8 cellular contexts compared by ENCODE assay signal in genomic region chr15:58440181-58440910, GRCh38. TPM values are rescaled to one million over a fixed set of nuclear protein-coding genes. Genes with fewer than 3 reads are reported as not detected.
DNase-seq lines count a peak whose midpoint lies in the region; ATAC-seq and TF ChIP-seq lines count a peak whose summit lies in the region.

No MANE protein-coding gene starts in this region.

- peak overlapping the region in 1 of 3 donors; percentile 3 for H3K4me3 ChIP-seq in skeletal muscle tissue (ENCODE audit: low read length in 3 of 3)

- no peak for ATAC-seq in activated naive CD8-positive, alpha-beta T cell treated with anti-CD3 and anti-CD28 coated beads, Interleukin-2, amount 50 U/mL, for 24 hours
- ATAC-seq in left cardiac atrium (peak; percentile 71 to 87), GM21526 (IDR thresholded peaks at IDR 0.05; ENCODE audit: low FRiP score, unreplicated experiment) (no peak), GM21390 (IDR thresholded peaks at IDR 0.05; ENCODE audit: unreplicated experiment) (no peak), GM21515 (IDR thresholded peaks at IDR 0.05; ENCODE audit: unreplicated experiment) (no peak)

- no peaks in the 10 kb centered on the region for H3K9me3 Mint-ChIP-seq in HFFc6
- no peaks in the 10 kb centered on the region for H3K9me3 Mint-ChIP-seq in activated naive CD8-positive, alpha-beta T cell treated with anti-CD3 and anti-CD28 coated beads, Interleukin-2, amount 50 U/mL, for 24 hours

- DNase-seq in HFFc6 (peak; percentile 41), left cardiac atrium (no peak)
- DNase-seq in activated naive CD8-positive, alpha-beta T cell treated with anti-CD3 and anti-CD28 coated beads, Interleukin-2, amount 50 U/mL, for 24 hours = no peak
- DNase-seq in activated CD4-positive, CD25-positive, alpha-beta regulatory T cell (lab: John Stamatoyannopoulos, UW) = no peak

- no peaks in the 10 kb centered on the region for H3K27me3 ChIP-seq in skeletal muscle tissue (ENCODE audit: control insufficient read depth in 3 of 3, insufficient read depth in 3 of 3, low read length in 3 of 3)

- no peaks in the 10 kb centered on the region for H3K36me3 Mint-ChIP-seq in HFFc6 (ENCODE audit: low read depth)
- H3K36me3 Mint-ChIP-seq in activated naive CD8-positive, alpha-beta T cell treated with anti-CD3 and anti-CD28 coated beads, Interleukin-2, amount 50 U/mL, for 24 hours (ENCODE audit: low read depth) = no peaks in the 10 kb centered on the region

- H3K4me1 ChIP-seq in skeletal muscle tissue (ENCODE audit: control insufficient read depth in 3 of 3, insufficient read depth in 3 of 3, low read length in 3 of 3) = peaks cover 22 to 24% (median 23%) of the 10 kb centered on the region in 3 donors

- peak overlapping the region; percentile 63 for H3K4me3 Mint-ChIP-seq in HFFc6
- no peak overlapping the region for H3K4me3 Mint-ChIP-seq in activated naive CD8-positive, alpha-beta T cell treated with anti-CD3 and anti-CD28 coated beads, Interleukin-2, amount 50 U/mL, for 24 hours

- no peak for TF ChIP-seq CTCF in HFFc6 (IDR thresholded peaks at IDR 0.05)

- H3K27ac Mint-ChIP-seq in HFFc6 = peak overlapping the region; percentile 81
- peak overlapping the region; percentile 70 for H3K27ac Mint-ChIP-seq in activated naive CD8-positive, alpha-beta T cell treated with anti-CD3 and anti-CD28 coated beads, Interleukin-2, amount 50 U/mL, for 24 hours

- H3K27ac ChIP-seq in skeletal muscle tissue (ENCODE audit: low read depth, low read length) = peak overlapping the region; percentile 63

- peaks cover 3% of the 10 kb centered on the region for H3K27me3 Mint-ChIP-seq in HFFc6 (ENCODE audit: insufficient read depth)
- H3K27me3 Mint-ChIP-seq in activated naive CD8-positive, alpha-beta T cell treated with anti-CD3 and anti-CD28 coated beads, Interleukin-2, amount 50 U/mL, for 24 hours = no peaks in the 10 kb centered on the region

- H3K4me1 Mint-ChIP-seq in HFFc6 (ENCODE audit: low read depth) = peaks cover 51% of the 10 kb centered on the region
- H3K4me1 Mint-ChIP-seq in activated naive CD8-positive, alpha-beta T cell treated with anti-CD3 and anti-CD28 coated beads, Interleukin-2, amount 50 U/mL, for 24 hours = peaks cover 43% of the 10 kb centered on the region

- H3K9me3 ChIP-seq in skeletal muscle tissue (ENCODE audit: control insufficient read depth in 3 of 3, low read length in 3 of 3) = no peaks in the 10 kb centered on the region

- no peaks in the 10 kb centered on the region for H3K36me3 ChIP-seq in skeletal muscle tissue (ENCODE audit: control insufficient read depth in 3 of 3, insufficient read depth in 3 of 3, low read length in 3 of 3)

- intact Hi-C loops in left cardiac atrium (cut with DNase I) = loop anchor here in 1 of 2 donors (5.0 to 10.0 kb wide), 2 partner anchors 47 to 184 kb away; no protein-coding TSS in a partner anchor

- H3K9ac ChIP-seq in skeletal muscle tissue (ENCODE audit: low read depth in 1 of 3, low read length in 3 of 3) = peak overlapping the region in 2 of 3 donors; percentile 2 to 58

RNA-seq across cellular contexts. Expression of gene LIPC, which starts 8.6 kb away (rescaled TPM):
- not detected for total RNA-seq in HFFc6 (2021; fragmentation: NEBNext Ultra II Directional; extraction: Animal tissue kit (Norgen Biotek cat#: 25700))
- total RNA-seq in left cardiac atrium (under 1 TPM; 0.50 to 0.68 TPM), skeletal muscle tissue (under 0.01 TPM)

Comparison
In these comparisons a context has a peak if more than half of its experiments do, and no peak if none do; other contexts are left out.
1. ATAC-seq: peak in left cardiac atrium (2 of 2); none in activated naive CD8-positive, alpha-beta T cell treated with anti-CD3 and anti-CD28 coated beads, Interleukin-2, amount 50 U/mL, for 24 hours (single experiment), GM21526 (single experiment), GM21390 (single experiment) and GM21515 (single experiment).